In genomic region chr4:120924931-120925330, GRCh38 we compare ENCODE assay signal across 1 cellular context.
A peak's percentile ranks its signal among the peaks of the same experiment; 100 is the strongest.
TF ChIP-seq lines count a peak whose summit lies in the region.

No MANE protein-coding gene starts in this region.

TF ChIP-seq in endothelial cell of umbilical vein, 7 proteins besides CTCF, POLR2A, EP300 and RAD21:
- peak; percentile 13 for TF ChIP-seq FOS (IDR thresholded peaks at IDR 0.05; ENCODE audit: borderline replicate concordance, insufficient read depth, low read length)
- TF ChIP-seq GATA2 (IDR thresholded peaks at IDR 0.05; ENCODE audit: insufficient read depth, insufficient read length, low read depth, low read length) = no peak
- no peak for TF ChIP-seq POLR2AphosphoS5 (IDR thresholded peaks at IDR 0.05; ENCODE audit: insufficient read depth, low read depth, low read length)
- TF ChIP-seq EZH2 (IDR thresholded peaks at IDR 0.05; ENCODE audit: borderline replicate concordance, low read depth, low read length, severe bottlenecking) = no peak
- TF ChIP-seq MAX (IDR thresholded peaks at IDR 0.05; ENCODE audit: insufficient read depth, insufficient read length) = no peak
- TF ChIP-seq JUN (IDR thresholded peaks at IDR 0.05; ENCODE audit: borderline replicate concordance, insufficient read depth, insufficient read length, low read depth) = peak; percentile 9
- no peak for TF ChIP-seq MYC (IDR thresholded peaks at IDR 0.05; ENCODE audit: low read depth, low read length)
TF ChIP-seq in endothelial cell of umbilical vein: peak in this region for 2.
